1 cellular context compared by ENCODE assay signal in the genomic region with DNA sequence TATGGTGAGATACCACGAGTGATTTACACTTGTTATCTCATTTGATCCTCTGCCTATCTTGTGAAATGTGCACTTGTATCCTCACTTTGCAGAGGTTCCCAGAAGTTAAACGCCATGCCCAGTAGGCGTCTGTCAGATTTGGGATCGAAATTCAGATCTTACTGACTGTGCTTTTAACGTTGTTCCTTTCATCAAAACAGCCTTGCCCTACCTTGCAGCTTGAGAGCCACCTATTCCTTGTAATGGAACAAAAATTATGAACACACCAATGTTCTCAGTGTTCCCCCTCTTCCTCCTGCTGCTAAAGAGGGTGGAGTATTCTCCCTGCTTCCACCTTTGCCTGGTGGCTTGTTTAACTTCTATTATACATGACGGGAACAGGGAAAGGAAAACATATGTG.
TF ChIP-seq lines count a peak whose summit lies in the region.

No MANE protein-coding gene starts in this region.

TF ChIP-seq in GM23338, 12 proteins besides CTCF, POLR2A, EP300 and RAD21 (continued from another document):
- TF ChIP-seq, protein P1, sequence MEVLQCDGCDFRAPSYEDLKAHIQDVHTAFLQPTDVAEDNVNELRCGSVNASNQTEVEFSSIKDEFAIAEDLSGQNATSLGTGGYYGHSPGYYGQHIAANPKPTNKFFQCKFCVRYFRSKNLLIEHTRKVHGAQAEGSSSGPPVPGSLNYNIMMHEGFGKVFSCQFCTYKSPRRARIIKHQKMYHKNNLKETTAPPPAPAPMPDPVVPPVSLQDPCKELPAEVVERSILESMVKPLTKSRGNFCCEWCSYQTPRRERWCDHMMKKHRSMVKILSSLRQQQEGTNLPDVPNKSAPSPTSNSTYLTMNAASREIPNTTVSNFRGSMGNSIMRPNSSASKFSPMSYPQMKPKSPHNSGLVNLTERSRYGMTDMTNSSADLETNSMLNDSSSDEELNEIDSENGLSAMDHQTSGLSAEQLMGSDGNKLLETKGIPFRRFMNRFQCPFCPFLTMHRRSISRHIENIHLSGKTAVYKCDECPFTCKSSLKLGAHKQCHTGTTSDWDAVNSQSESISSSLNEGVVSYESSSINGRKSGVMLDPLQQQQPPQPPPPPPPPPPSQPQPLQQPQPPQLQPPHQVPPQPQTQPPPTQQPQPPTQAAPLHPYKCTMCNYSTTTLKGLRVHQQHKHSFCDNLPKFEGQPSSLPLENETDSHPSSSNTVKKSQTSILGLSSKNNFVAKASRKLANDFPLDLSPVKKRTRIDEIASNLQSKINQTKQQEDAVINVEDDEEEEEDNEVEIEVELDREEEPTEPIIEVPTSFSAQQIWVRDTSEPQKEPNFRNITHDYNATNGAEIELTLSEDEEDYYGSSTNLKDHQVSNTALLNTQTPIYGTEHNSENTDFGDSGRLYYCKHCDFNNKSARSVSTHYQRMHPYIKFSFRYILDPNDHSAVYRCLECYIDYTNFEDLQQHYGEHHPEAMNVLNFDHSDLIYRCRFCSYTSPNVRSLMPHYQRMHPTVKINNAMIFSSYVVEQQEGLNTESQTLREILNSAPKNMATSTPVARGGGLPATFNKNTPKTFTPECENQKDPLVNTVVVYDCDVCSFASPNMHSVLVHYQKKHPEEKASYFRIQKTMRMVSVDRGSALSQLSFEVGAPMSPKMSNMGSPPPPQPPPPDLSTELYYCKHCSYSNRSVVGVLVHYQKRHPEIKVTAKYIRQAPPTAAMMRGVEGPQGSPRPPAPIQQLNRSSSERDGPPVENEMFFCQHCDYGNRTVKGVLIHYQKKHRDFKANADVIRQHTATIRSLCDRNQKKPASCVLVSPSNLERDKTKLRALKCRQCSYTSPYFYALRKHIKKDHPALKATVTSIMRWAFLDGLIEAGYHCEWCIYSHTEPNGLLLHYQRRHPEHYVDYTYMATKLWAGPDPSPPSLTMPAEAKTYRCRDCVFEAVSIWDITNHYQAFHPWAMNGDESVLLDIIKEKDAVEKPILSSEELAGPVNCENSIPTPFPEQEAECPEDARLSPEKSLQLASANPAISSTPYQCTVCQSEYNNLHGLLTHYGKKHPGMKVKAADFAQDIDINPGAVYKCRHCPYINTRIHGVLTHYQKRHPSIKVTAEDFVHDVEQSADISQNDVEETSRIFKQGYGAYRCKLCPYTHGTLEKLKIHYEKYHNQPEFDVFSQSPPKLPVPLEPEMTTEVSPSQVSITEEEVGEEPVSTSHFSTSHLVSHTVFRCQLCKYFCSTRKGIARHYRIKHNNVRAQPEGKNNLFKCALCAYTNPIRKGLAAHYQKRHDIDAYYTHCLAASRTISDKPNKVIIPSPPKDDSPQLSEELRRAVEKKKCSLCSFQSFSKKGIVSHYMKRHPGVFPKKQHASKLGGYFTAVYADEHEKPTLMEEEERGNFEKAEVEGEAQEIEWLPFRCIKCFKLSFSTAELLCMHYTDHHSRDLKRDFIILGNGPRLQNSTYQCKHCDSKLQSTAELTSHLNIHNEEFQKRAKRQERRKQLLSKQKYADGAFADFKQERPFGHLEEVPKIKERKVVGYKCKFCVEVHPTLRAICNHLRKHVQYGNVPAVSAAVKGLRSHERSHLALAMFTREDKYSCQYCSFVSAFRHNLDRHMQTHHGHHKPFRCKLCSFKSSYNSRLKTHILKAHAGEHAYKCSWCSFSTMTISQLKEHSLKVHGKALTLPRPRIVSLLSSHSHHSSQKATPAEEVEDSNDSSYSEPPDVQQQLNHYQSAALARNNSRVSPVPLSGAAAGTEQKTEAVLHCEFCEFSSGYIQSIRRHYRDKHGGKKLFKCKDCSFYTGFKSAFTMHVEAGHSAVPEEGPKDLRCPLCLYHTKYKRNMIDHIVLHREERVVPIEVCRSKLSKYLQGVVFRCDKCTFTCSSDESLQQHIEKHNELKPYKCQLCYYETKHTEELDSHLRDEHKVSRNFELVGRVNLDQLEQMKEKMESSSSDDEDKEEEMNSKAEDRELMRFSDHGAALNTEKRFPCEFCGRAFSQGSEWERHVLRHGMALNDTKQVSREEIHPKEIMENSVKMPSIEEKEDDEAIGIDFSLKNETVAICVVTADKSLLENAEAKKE (CRISPR knock-in tag; IDR thresholded peaks at IDR 0.05), result no peak
- no peak for TF ChIP-seq EZH2 (IDR thresholded peaks at IDR 0.05; ENCODE audit: low read depth, unreplicated experiment)
- TF ChIP-seq STAT1 (IDR thresholded peaks at IDR 0.05; ENCODE audit: unreplicated experiment), result no peak
- TF ChIP-seq ZNF331 (CRISPR knock-in tag; IDR thresholded peaks at IDR 0.05; ENCODE audit: low read depth), result no peak
- TF ChIP-seq, protein P2, sequence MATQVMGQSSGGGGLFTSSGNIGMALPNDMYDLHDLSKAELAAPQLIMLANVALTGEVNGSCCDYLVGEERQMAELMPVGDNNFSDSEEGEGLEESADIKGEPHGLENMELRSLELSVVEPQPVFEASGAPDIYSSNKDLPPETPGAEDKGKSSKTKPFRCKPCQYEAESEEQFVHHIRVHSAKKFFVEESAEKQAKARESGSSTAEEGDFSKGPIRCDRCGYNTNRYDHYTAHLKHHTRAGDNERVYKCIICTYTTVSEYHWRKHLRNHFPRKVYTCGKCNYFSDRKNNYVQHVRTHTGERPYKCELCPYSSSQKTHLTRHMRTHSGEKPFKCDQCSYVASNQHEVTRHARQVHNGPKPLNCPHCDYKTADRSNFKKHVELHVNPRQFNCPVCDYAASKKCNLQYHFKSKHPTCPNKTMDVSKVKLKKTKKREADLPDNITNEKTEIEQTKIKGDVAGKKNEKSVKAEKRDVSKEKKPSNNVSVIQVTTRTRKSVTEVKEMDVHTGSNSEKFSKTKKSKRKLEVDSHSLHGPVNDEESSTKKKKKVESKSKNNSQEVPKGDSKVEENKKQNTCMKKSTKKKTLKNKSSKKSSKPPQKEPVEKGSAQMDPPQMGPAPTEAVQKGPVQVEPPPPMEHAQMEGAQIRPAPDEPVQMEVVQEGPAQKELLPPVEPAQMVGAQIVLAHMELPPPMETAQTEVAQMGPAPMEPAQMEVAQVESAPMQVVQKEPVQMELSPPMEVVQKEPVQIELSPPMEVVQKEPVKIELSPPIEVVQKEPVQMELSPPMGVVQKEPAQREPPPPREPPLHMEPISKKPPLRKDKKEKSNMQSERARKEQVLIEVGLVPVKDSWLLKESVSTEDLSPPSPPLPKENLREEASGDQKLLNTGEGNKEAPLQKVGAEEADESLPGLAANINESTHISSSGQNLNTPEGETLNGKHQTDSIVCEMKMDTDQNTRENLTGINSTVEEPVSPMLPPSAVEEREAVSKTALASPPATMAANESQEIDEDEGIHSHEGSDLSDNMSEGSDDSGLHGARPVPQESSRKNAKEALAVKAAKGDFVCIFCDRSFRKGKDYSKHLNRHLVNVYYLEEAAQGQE (IDR thresholded peaks at IDR 0.05; ENCODE audit: unreplicated experiment), result no peak
- TF ChIP-seq, protein P3, sequence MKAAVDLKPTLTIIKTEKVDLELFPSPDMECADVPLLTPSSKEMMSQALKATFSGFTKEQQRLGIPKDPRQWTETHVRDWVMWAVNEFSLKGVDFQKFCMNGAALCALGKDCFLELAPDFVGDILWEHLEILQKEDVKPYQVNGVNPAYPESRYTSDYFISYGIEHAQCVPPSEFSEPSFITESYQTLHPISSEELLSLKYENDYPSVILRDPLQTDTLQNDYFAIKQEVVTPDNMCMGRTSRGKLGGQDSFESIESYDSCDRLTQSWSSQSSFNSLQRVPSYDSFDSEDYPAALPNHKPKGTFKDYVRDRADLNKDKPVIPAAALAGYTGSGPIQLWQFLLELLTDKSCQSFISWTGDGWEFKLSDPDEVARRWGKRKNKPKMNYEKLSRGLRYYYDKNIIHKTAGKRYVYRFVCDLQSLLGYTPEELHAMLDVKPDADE (IDR thresholded peaks at IDR 0.05), result no peak
